In genomic region chr11:9802291-9802861, GRCh38 we compare ENCODE assay signal across 12 cellular contexts.
DNase-seq lines count a peak whose midpoint lies in the region; ATAC-seq, FAIRE-seq and TF ChIP-seq lines count a peak whose summit lies in the region.
"Had no signal": no experiment of that assay in that cellular context is flagged by ENCODE, and none has a peak within 500 bp of the region (broad histone marks: within the 10 kb centered on the region; RNA-seq: fewer than 3 reads in every experiment).

No MANE protein-coding gene starts in this region.

- FAIRE-seq in bronchial epithelial cell (lab: Jason Lieb, UNC), result peak; percentile 18
- no peak for FAIRE-seq in frontal cortex (lab: Jason Lieb, UNC)

- H3K4me3 Mint-ChIP-seq in memory B cell, result no peak overlapping the region
- no peak overlapping the region for H3K4me3 Mint-ChIP-seq in activated CD4-positive, alpha-beta memory T cell treated with anti-CD3 and anti-CD28 coated beads, Interleukin-2, amount 10 ng/mL, durations not matched to agents 7 days and 5 days
- H3K4me3 Mint-ChIP-seq: immature natural killer cell had no signal

- H3K27me3 Mint-ChIP-seq in memory B cell, result no peaks in the 10 kb centered on the region
- H3K27me3 Mint-ChIP-seq in activated CD4-positive, alpha-beta memory T cell treated with anti-CD3 and anti-CD28 coated beads, Interleukin-2, amount 10 ng/mL, durations not matched to agents 7 days and 5 days, result no peaks in the 10 kb centered on the region

- no peaks in the 10 kb centered on the region for H3K9me2 ChIP-seq in Karpas-422 (replicated peaks; ENCODE audit: insufficient read depth, low read length)

- H3K36me3 ChIP-seq in Karpas-422 (ENCODE audit: insufficient read depth, low read length) (0 out of 2 replicates have a peak, but pooled peaks cover 5% of the 10 kb centered on the region), bronchial epithelial cell (ENCODE audit: control insufficient read depth, insufficient read depth, low read length) (no peaks in the 10 kb centered on the region)

- H3K9ac ChIP-seq in Karpas-422 (ENCODE audit: low read length), result no peak overlapping the region; the same call in 1 of the 2 replicates

- no peaks in the 10 kb centered on the region for H3K9me3 Mint-ChIP-seq in memory B cell
- no peaks in the 10 kb centered on the region for H3K9me3 Mint-ChIP-seq in activated CD4-positive, alpha-beta memory T cell treated with anti-CD3 and anti-CD28 coated beads, Interleukin-2, amount 10 ng/mL, durations not matched to agents 7 days and 5 days
- H3K9me3 Mint-ChIP-seq: immature natural killer cell had no signal

- H3K4me2 ChIP-seq in Karpas-422 (ENCODE audit: low read depth, low read length, poor library complexity, severe bottlenecking), result no peak overlapping the region

- peak overlapping the region; percentile 7; the same call in 1 of the 2 replicates for H2AFZ ChIP-seq in Karpas-422 (ENCODE audit: low read length)

- no peak for TF ChIP-seq CTCF in AG04450 (IDR thresholded peaks at IDR 0.05; ENCODE audit: low read depth, low read length)
- no peak for TF ChIP-seq CTCF in bronchial epithelial cell (IDR thresholded peaks at IDR 0.05; ENCODE audit: insufficient read depth, low read length, severe bottlenecking)

- H3K4me1 Mint-ChIP-seq in memory B cell, result no peaks in the 10 kb centered on the region
- H3K4me1 Mint-ChIP-seq in activated CD4-positive, alpha-beta memory T cell treated with anti-CD3 and anti-CD28 coated beads, Interleukin-2, amount 10 ng/mL, durations not matched to agents 7 days and 5 days, result no peaks in the 10 kb centered on the region
- H3K4me1 Mint-ChIP-seq: immature natural killer cell had no signal

- no peaks in the 10 kb centered on the region for H3K27me3 ChIP-seq in AG04450 (ENCODE audit: control insufficient read depth, insufficient read depth, low read length)
- H3K27me3 ChIP-seq in Karpas-422 (ENCODE audit: low read length), result no peaks in the 10 kb centered on the region
- no peaks in the 10 kb centered on the region for H3K27me3 ChIP-seq in bronchial epithelial cell (ENCODE audit: control insufficient read depth, insufficient read depth, low read length)

- H3K27ac ChIP-seq in AG04450 (ENCODE audit: low read depth, low read length) (peak overlapping the region; percentile 92), Karpas-422 (ENCODE audit: low read length) (peak overlapping the region; percentile 69)

- H3K9me3 ChIP-seq in AG04450 (ENCODE audit: control insufficient read depth, insufficient read depth, low read length) (peaks cover under 1% of the 10 kb centered on the region), Karpas-422 (ENCODE audit: low read length) (no peaks in the 10 kb centered on the region)

- no peaks in the 10 kb centered on the region for H4K20me1 ChIP-seq in Karpas-422 (ENCODE audit: insufficient read depth, low read depth, low read length)

- H3K79me2 ChIP-seq in Karpas-422 (ENCODE audit: low read length), result no peaks in the 10 kb centered on the region

- peak overlapping the region; percentile 38 for H3K27ac Mint-ChIP-seq in memory B cell
- no peak overlapping the region for H3K27ac Mint-ChIP-seq in activated CD4-positive, alpha-beta memory T cell treated with anti-CD3 and anti-CD28 coated beads, Interleukin-2, amount 10 ng/mL, durations not matched to agents 7 days and 5 days

- ATAC-seq in memory B cell (ENCODE audit: low read depth) (no peak), GM19452 (IDR thresholded peaks at IDR 0.05; ENCODE audit: unreplicated experiment) (no peak)
- ATAC-seq: HCT116 had no signal

- DNase-seq in AG04450 (ENCODE audit: low read depth, low spot score) (peak; percentile 70), Karpas-422 (no peak), bronchial epithelial cell (ENCODE audit: low read depth) (peak; percentile 87), memory B cell (ENCODE audit: low spot score in 2 of 2) (no peak), activated gamma-delta T cell (lab: John Stamatoyannopoulos, UW) (no peak), frontal cortex (ENCODE audit: low spot score in 2 of 2) (no peak)
- no peak for DNase-seq in activated CD4-positive, alpha-beta memory T cell treated with anti-CD3 and anti-CD28 coated beads, Interleukin-2, amount 10 ng/mL, durations not matched to agents 7 days and 5 days
- DNase-seq: DMS53, immature natural killer cell, NCI-H510A had no signal

- peaks cover 24% of the 10 kb centered on the region for H3K4me1 ChIP-seq in Karpas-422 (ENCODE audit: low read length)

- POLR2A ChIA-PET in AG04450 (lab: Yijun Ruan, JAX), result interaction anchor here (0.6 to 3.0 kb wide), 8 partner anchors 14 to 739 kb away, joined by 3 to 14 read pairs (median 6); partner anchors contain the start of genes ADM and RNF141
- POLR2A ChIA-PET in activated CD4-positive, alpha-beta memory T cell treated with anti-CD3 and anti-CD28 coated beads, Interleukin-2, amount 10 ng/mL, durations not matched to agents 7 days and 5 days (lab: Charles Lee), result no interaction called here

- H3K4me3 ChIP-seq in AG04450 (ENCODE audit: low read depth, low read length) (no peak overlapping the region), Karpas-422 (ENCODE audit: low read length) (no peak overlapping the region), bronchial epithelial cell (ENCODE audit: low read depth, low read length) (no peak overlapping the region)

- H3K36me3 Mint-ChIP-seq in memory B cell, result peaks cover 7% of the 10 kb centered on the region
- no peaks in the 10 kb centered on the region for H3K36me3 Mint-ChIP-seq in activated CD4-positive, alpha-beta memory T cell treated with anti-CD3 and anti-CD28 coated beads, Interleukin-2, amount 10 ng/mL, durations not matched to agents 7 days and 5 days (ENCODE audit: low read depth)

- CTCF ChIA-PET in AG04450 (lab: Charles Lee), result interaction anchor here (1.0 to 2.1 kb wide), 4 partner anchors 44 to 502 kb away, joined by 4 to 10 read pairs (median 9); partner anchors contain the start of gene ADM
- CTCF ChIA-PET in activated CD4-positive, alpha-beta memory T cell treated with anti-CD3 and anti-CD28 coated beads, Interleukin-2, amount 10 ng/mL, durations not matched to agents 7 days and 5 days (lab: Charles Lee), result interaction anchor here (1.1 to 1.4 kb wide), 3 partner anchors 12 to 274 kb away, joined by 3 to 4 read pairs (median 3); no protein-coding TSS in a partner anchor

Comparison
In these comparisons a context has a peak if more than half of its experiments do, and no peak if none do; other contexts are left out.
1. DNase-seq: peak in AG04450 (single experiment) and bronchial epithelial cell (single experiment); none in Karpas-422 (single experiment), memory B cell (0 of 2), activated CD4-positive, alpha-beta memory T cell treated with anti-CD3 and anti-CD28 coated beads, Interleukin-2, amount 10 ng/mL, durations not matched to agents 7 days and 5 days (single experiment), activated gamma-delta T cell (single experiment) and frontal cortex (0 of 2).